In the genomic region with DNA sequence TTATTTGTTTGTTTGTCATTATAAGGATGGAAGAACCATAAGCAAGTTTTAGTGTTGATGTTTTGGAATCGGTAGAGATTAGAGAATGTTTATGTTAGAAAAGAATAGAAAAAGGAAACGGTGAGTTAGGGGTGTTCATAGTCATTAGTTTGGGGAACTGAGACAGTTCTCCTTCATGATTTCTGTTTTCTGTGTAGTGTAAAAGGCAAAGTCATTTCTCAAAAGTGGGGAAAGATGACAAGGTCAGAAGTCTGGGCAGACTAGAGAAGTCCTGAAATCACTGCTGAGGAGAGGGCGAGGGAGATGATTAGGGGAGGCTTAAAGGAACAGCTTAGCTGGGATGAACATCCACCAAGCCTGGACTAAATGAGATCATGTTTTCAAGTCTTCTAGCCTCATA, we compare ENCODE assay signal across 13 cellular contexts.
DNase-seq lines count a peak whose midpoint lies in the region; ATAC-seq and TF ChIP-seq lines count a peak whose summit lies in the region.
"Had no signal": no experiment of that assay in that cellular context is flagged by ENCODE, and none has a peak within 500 bp of the region (broad histone marks: within the 10 kb centered on the region; RNA-seq: fewer than 3 reads in every experiment).

No MANE protein-coding gene starts in this region.

- CTCF ChIA-PET in activated CD4-positive, alpha-beta T cell treated with anti-CD3 and anti-CD28 coated beads for 36 hours (lab: Charles Lee), result interaction anchor here (3.0 kb wide), 1 partner anchor 9 kb away, joined by 14 read pairs; no protein-coding TSS in a partner anchor

- no peak overlapping the region for H3K27ac ChIP-seq in smooth muscle cell (ENCODE audit: low read depth)
- H3K27ac ChIP-seq in sigmoid colon, result no peak overlapping the region

- no peak overlapping the region for H3K9ac ChIP-seq in smooth muscle cell (ENCODE audit: low read depth)

- WGBS in smooth muscle cell (ENCODE audit: low lambda C conversion rate), result 81% methylated on average over 3 of the region's 3 CpGs
- WGBS in sigmoid colon, 2 donors, result 75 to 83% methylated on average over 3 of the region's 3 CpGs

- no peaks in the 10 kb centered on the region for H3K79me2 ChIP-seq in smooth muscle cell (ENCODE audit: low read depth)

- intact Hi-C loops in activated CD4-positive, alpha-beta T cell treated with anti-CD3 and anti-CD28 coated beads for 36 hours (cut with DNase I, micrococcal nuclease), result no loop called here
- intact Hi-C loops in sigmoid colon (cut with DNase I), result no loop called here

- no peaks in the 10 kb centered on the region for H3K27me3 Mint-ChIP-seq in activated CD4-positive, alpha-beta T cell treated with anti-CD3 and anti-CD28 coated beads for 36 hours

- POLR2A ChIA-PET in activated CD4-positive, alpha-beta T cell treated with anti-CD3 and anti-CD28 coated beads for 36 hours (lab: Charles Lee), result no interaction called here

- H3K4me1 Mint-ChIP-seq in activated CD4-positive, alpha-beta T cell treated with anti-CD3 and anti-CD28 coated beads for 36 hours, result peaks cover 29% of the 10 kb centered on the region
- H3K4me1 Mint-ChIP-seq: mesothelial cell of epicardium had no signal

- H2AFZ ChIP-seq in smooth muscle cell (ENCODE audit: low read depth), result peak overlapping the region; percentile 25

- H3K4me2 ChIP-seq in smooth muscle cell, result no peak overlapping the region

- H3K4me1 ChIP-seq in smooth muscle cell (ENCODE audit: low read depth) (no peaks in the 10 kb centered on the region), sigmoid colon (no peaks in the 10 kb centered on the region)

- TF ChIP-seq EP300 in sigmoid colon (IDR thresholded peaks at IDR 0.05), result no peak

- TF ChIP-seq POLR2A in sigmoid colon (IDR thresholded peaks at IDR 0.05), result no peak

- no peaks in the 10 kb centered on the region for H3K27me3 ChIP-seq in smooth muscle cell (ENCODE audit: low read depth)
- H3K27me3 ChIP-seq in sigmoid colon, result no peaks in the 10 kb centered on the region

- ATAC-seq in activated CD4-positive, alpha-beta T cell treated with anti-CD3 and anti-CD28 coated beads for 36 hours, result no peak
- peak; percentile 62 for ATAC-seq in GM21825 (IDR thresholded peaks at IDR 0.05; ENCODE audit: unreplicated experiment)
- ATAC-seq in HG03354 (IDR thresholded peaks at IDR 0.05; ENCODE audit: poor library complexity, severe bottlenecking, unreplicated experiment), result peak; percentile 44
- ATAC-seq: activated T-cell treated with anti-CD3 and anti-CD28 coated beads, Interleukin-2, amount 50 U/mL, for 4 hours had no signal

- TF ChIP-seq CTCF in smooth muscle cell (IDR thresholded peaks at IDR 0.05; ENCODE audit: borderline replicate concordance, insufficient read depth, poor library complexity, severe bottlenecking), result no peak
- no peak for TF ChIP-seq CTCF in sigmoid colon (IDR thresholded peaks at IDR 0.05)

- no peak for DNase-seq in activated CD4-positive, alpha-beta T cell treated with anti-CD3 and anti-CD28 coated beads for 36 hours
- DNase-seq in activated CD4-positive, alpha-beta T cell treated with anti-CD3 and anti-CD28 coated beads for 48 hours, result no peak
- DNase-seq in smooth muscle cell (lab: John Stamatoyannopoulos, UW; ENCODE audit: unreplicated experiment) (no peak), RKO (ENCODE audit: low spot score) (no peak), DMS79 treated with DMSO at 0.1 percent for 48 hours (lab: John Stamatoyannopoulos, UW) (no peak), sigmoid colon (no peak)
- DNase-seq: activated T-cell treated with anti-CD3 and anti-CD28 coated beads, Interleukin-2, amount 50 U/mL, for 4 hours; cortex of kidney; glutamatergic neuron; NCI-H1048 had no signal

- no peak overlapping the region for H3K4me3 Mint-ChIP-seq in activated CD4-positive, alpha-beta T cell treated with anti-CD3 and anti-CD28 coated beads for 36 hours
- H3K4me3 Mint-ChIP-seq: activated T-cell treated with anti-CD3 and anti-CD28 coated beads, Interleukin-2, amount 50 U/mL, for 4 hours; mesothelial cell of epicardium had no signal

- no peaks in the 10 kb centered on the region for H3F3A ChIP-seq in smooth muscle cell (ENCODE audit: low read depth)

- peak overlapping the region; percentile 8 for H3K27ac Mint-ChIP-seq in activated CD4-positive, alpha-beta T cell treated with anti-CD3 and anti-CD28 coated beads for 36 hours
- H3K27ac Mint-ChIP-seq: mesothelial cell of epicardium had no signal

- H3K36me3 Mint-ChIP-seq in activated CD4-positive, alpha-beta T cell treated with anti-CD3 and anti-CD28 coated beads for 36 hours (ENCODE audit: low read depth), result peaks cover 5% of the 10 kb centered on the region
- H3K36me3 Mint-ChIP-seq: mesothelial cell of epicardium had no signal

- no peaks in the 10 kb centered on the region for H3K36me3 ChIP-seq in smooth muscle cell (ENCODE audit: low read depth)
- H3K36me3 ChIP-seq in sigmoid colon, result no peaks in the 10 kb centered on the region

- H3K4me3 ChIP-seq in smooth muscle cell (no peak overlapping the region), sigmoid colon (no peak overlapping the region)

- H3K9me3 Mint-ChIP-seq in activated CD4-positive, alpha-beta T cell treated with anti-CD3 and anti-CD28 coated beads for 36 hours (ENCODE audit: low read depth), result peaks cover 4% of the 10 kb centered on the region

- no peaks in the 10 kb centered on the region for H4K20me1 ChIP-seq in smooth muscle cell (ENCODE audit: low read depth)

- H3K9me3 ChIP-seq in smooth muscle cell (replicated peaks; ENCODE audit: low read depth), result no peaks in the 10 kb centered on the region
- no peaks in the 10 kb centered on the region for H3K9me3 ChIP-seq in sigmoid colon
